13 cellular contexts compared by ENCODE assay signal in genomic region chr3:72006631-72007556, GRCh38.
DNase-seq lines count a peak whose midpoint lies in the region; ATAC-seq, FAIRE-seq and TF ChIP-seq lines count a peak whose summit lies in the region.
"Had no signal": no experiment of that assay in that cellular context is flagged by ENCODE, and none has a peak within 500 bp of the region (broad histone marks: within the 10 kb centered on the region; RNA-seq: fewer than 3 reads in every experiment).

No MANE protein-coding gene starts in this region.

- no peak overlapping the region for H3K27ac ChIP-seq in K562 (ENCODE audit: extremely low read depth, low read depth, low read length)
- no peak overlapping the region for H3K27ac ChIP-seq in mesendoderm (ENCODE audit: low read depth, low read length)
- H3K27ac ChIP-seq: BLaER1, HL-60 had no signal

- H4K20me1 ChIP-seq in K562 (replicated peaks; ENCODE audit: control insufficient read depth, insufficient read depth, low read length) = no peaks in the 10 kb centered on the region
- H4K20me1 ChIP-seq: BLaER1 had no signal

- no peak overlapping the region for H3K23ac ChIP-seq in mesendoderm (ENCODE audit: low read length)

- H3K4me3 Mint-ChIP-seq in immature natural killer cell = no peak overlapping the region
- H3K4me3 Mint-ChIP-seq: CD8-positive, alpha-beta T cell had no signal

- DNase-seq in AG20443 (ENCODE audit: low spot score) (peak; percentile 34), K562 (ENCODE audit: extremely low read depth in 1 of 4, low spot score in 3 of 4) (peak; percentile 31 to 55 (median 42)), mesendoderm (no peak), immature natural killer cell (no peak)
- DNase-seq in stimulated activated naive CD4-positive, alpha-beta T cell (lab: John Stamatoyannopoulos, UW) = no peak
- DNase-seq: Calu3; CD8-positive, alpha-beta T cell; DMS79 treated with DMSO at 0.1 percent for 48 hours; GF-D8 had no signal

- H3K36me3 ChIP-seq in K562 (ENCODE audit: control insufficient read depth, insufficient read depth, low read length) = no peaks in the 10 kb centered on the region
- no peaks in the 10 kb centered on the region for H3K36me3 ChIP-seq in mesendoderm (ENCODE audit: control insufficient read depth, insufficient read depth, low read length)
- H3K36me3 ChIP-seq: BLaER1, HAP-1 had no signal

- H2BK15ac ChIP-seq in mesendoderm (replicated peaks; ENCODE audit: low read depth) = no peak overlapping the region

- H3K4me1 ChIP-seq in K562 (replicated peaks in 1 of 2; ENCODE audit: control insufficient read depth in 2 of 2, insufficient read depth in 2 of 2, low read length in 2 of 2) (peaks cover 0 to 35% of the 10 kb centered on the region in 2 experiments; a peak in 4 of 5 replicates), mesendoderm (ENCODE audit: control insufficient read depth, low read depth, low read length) (peaks cover 10% of the 10 kb centered on the region)
- H3K4me1 ChIP-seq: BLaER1, HAP-1 had no signal

- H4K8ac ChIP-seq in mesendoderm (ENCODE audit: low read depth, low read length) = no peak overlapping the region

- intact Hi-C loops in K562 (cut with micrococcal nuclease) = loop anchor here (10.0 kb wide), 1 partner anchor 78 kb away; no protein-coding TSS in a partner anchor

- H3K9me1 ChIP-seq in K562 (ENCODE audit: control insufficient read depth, insufficient read depth, low read length) = no peaks in the 10 kb centered on the region

- H2AK5ac ChIP-seq in mesendoderm (ENCODE audit: low read length) = no peak overlapping the region

- no peak overlapping the region for H2AFZ ChIP-seq in K562 (ENCODE audit: low read depth, low read length)

- H3K4me3 ChIP-seq in K562 (no peak overlapping the region), mesendoderm (ENCODE audit: low read length) (peak overlapping the region; percentile 23)
- H3K4me3 ChIP-seq: BLaER1, HAP-1 had no signal

- H3K79me2 ChIP-seq in K562 (ENCODE audit: control insufficient read depth, insufficient read depth, low read length) = no peaks in the 10 kb centered on the region
- no peaks in the 10 kb centered on the region for H3K79me2 ChIP-seq in mesendoderm (ENCODE audit: control insufficient read depth, insufficient read depth, low read length)

- no peak overlapping the region for H3K18ac ChIP-seq in mesendoderm (ENCODE audit: low read length)

- in situ Hi-C loops in K562 (cut with MboI) = no loop called here

- H3K9me3 Mint-ChIP-seq in immature natural killer cell = peaks cover 0 to 2% (median 0%) of the 10 kb centered on the region in 6 donors
- H3K9me3 Mint-ChIP-seq: CD8-positive, alpha-beta T cell had no signal

- no peak overlapping the region for H3K56ac ChIP-seq in mesendoderm (ENCODE audit: low read length)

- H3K27ac Mint-ChIP-seq in immature natural killer cell = no peak overlapping the region
- H3K27ac Mint-ChIP-seq: CD8-positive, alpha-beta T cell had no signal

- no peak overlapping the region for H3K4ac ChIP-seq in mesendoderm (ENCODE audit: low read depth, low read length)

- no peaks in the 10 kb centered on the region for H3K36me3 Mint-ChIP-seq in immature natural killer cell
- H3K36me3 Mint-ChIP-seq: CD8-positive, alpha-beta T cell had no signal

- H3K4me2 ChIP-seq in K562 (ENCODE audit: insufficient read depth, low read length) (0 out of 2 replicates have a peak overlapping the region, but pooled peaks have one; percentile 25), mesendoderm (ENCODE audit: low read length) (no peak overlapping the region)
- H3K4me2 ChIP-seq: BLaER1 had no signal

- H2BK5ac ChIP-seq in mesendoderm (ENCODE audit: low read length) = no peak overlapping the region

- TF ChIP-seq EP300 in K562 (IDR thresholded peaks at IDR 0.05; ENCODE audit: low read length) = peak; percentile 84

- no peak overlapping the region for H3K9ac ChIP-seq in K562 (ENCODE audit: insufficient read depth in 1 of 2, low read depth in 2 of 2, low read length in 2 of 2)
- H3K9ac ChIP-seq in mesendoderm (ENCODE audit: low read length) = no peak overlapping the region
- H3K9ac ChIP-seq: BLaER1 had no signal

- ATAC-seq in K562 (peak; percentile 82), GM21526 (IDR thresholded peaks at IDR 0.05; ENCODE audit: low FRiP score, unreplicated experiment) (no peak)
- ATAC-seq: CD8-positive, alpha-beta T cell had no signal

- CTCF ChIA-PET in K562 (lab: Yijun Ruan, JAX; ENCODE audit: low intra/inter-chr PET ratio) = no interaction called here

- WGBS in K562 (ENCODE audit: insufficient coverage, low coverage, missing lambda C conversion rate) = 27% methylated on average over 12 of the region's 12 CpGs
- no CpG with 5 or more reads among the region's 12 CpGs for WGBS in mesendoderm (ENCODE audit: extremely low coverage, insufficient coverage, low lambda C conversion rate)

- H3K27me3 ChIP-seq in K562 (ENCODE audit: control insufficient read depth in 2 of 2, insufficient read depth in 2 of 2, low read length in 2 of 2) = no peaks in the 10 kb centered on the region
- no peaks in the 10 kb centered on the region for H3K27me3 ChIP-seq in mesendoderm (ENCODE audit: insufficient read depth, low read length, poor library complexity)
- H3K27me3 ChIP-seq: BLaER1 had no signal

- no peak for TF ChIP-seq CTCF in K562 (IDR thresholded peaks at IDR 0.05 in 2 of 3, conservative IDR thresholded peaks at IDR 0.05 in 1 of 3; ENCODE audit: insufficient read depth in 2 of 3, low read depth in 1 of 3, low read length in 3 of 3)

- no peaks in the 10 kb centered on the region for H3K79me1 ChIP-seq in mesendoderm (ENCODE audit: low read length)

- no peaks in the 10 kb centered on the region for H3K9me3 ChIP-seq in K562 (replicated peaks; ENCODE audit: control insufficient read depth, insufficient read depth, low read depth, low read length)
- H3K9me3 ChIP-seq: HAP-1 had no signal

- FAIRE-seq in K562 (lab: Jason Lieb, UNC) = peak; percentile 78

- no peaks in the 10 kb centered on the region for H3K4me1 Mint-ChIP-seq in immature natural killer cell

- no peak overlapping the region for H4K5ac ChIP-seq in mesendoderm (ENCODE audit: low read length)

- POLR2A ChIA-PET in K562 (lab: Yijun Ruan, JAX) = interaction anchor here (0.5 kb wide), 1 partner anchor 313 kb away, joined by 3 read pairs; no protein-coding TSS in a partner anchor

- no TSS peak for BruUV-seq in K562 (replicated peaks; lab: Mats Ljungman, UMichigan)

- no peak overlapping the region for H2BK120ac ChIP-seq in mesendoderm (ENCODE audit: low read depth, low read length)

- no peak for TF ChIP-seq POLR2A in K562 (conservative IDR thresholded peaks at IDR 0.05)

- no peak for TF ChIP-seq RAD21 in K562 (CRISPR knock-in tag; conservative IDR thresholded peaks at IDR 0.05 in 1 of 2, IDR thresholded peaks at IDR 0.05 in 1 of 2)

- H3K27me3 Mint-ChIP-seq in immature natural killer cell (ENCODE audit: low read depth in 3 of 3) = peaks cover 0 to 6% (median 0%) of the 10 kb centered on the region in 3 donors

TF ChIP-seq in K562, 482 proteins besides CTCF, POLR2A, EP300 and RAD21 (continues in another document):
- TF ChIP-seq ESRRB (CRISPR knock-in tag; IDR thresholded peaks at IDR 0.05; ENCODE audit: borderline replicate concordance) (no peak), CBFA2T3 (IDR thresholded peaks at IDR 0.05) (peak; percentile 77), ZNF551 (CRISPR knock-in tag; IDR thresholded peaks at IDR 0.05) (no peak), CREM (IDR thresholded peaks at IDR 0.05; ENCODE audit: low read depth) (peak; percentile 67), ZNF282 (CRISPR knock-in tag; IDR thresholded peaks at IDR 0.05) (no peak), SP1 (CRISPR knock-in tag; IDR thresholded peaks at IDR 0.05) (no peak), SMAD4 (CRISPR knock-in tag; conservative IDR thresholded peaks at IDR 0.05) (no peak), KLF10 (CRISPR knock-in tag; IDR thresholded peaks at IDR 0.05) (no peak), KDM1A (IDR thresholded peaks at IDR 0.05) (peak; percentile 89 to 90), YY1 (IDR thresholded peaks at IDR 0.05; ENCODE audit: borderline replicate concordance in 1 of 3, control insufficient read depth in 1 of 3, extremely low read depth in 1 of 3, insufficient read depth in 3 of 3, insufficient read length in 1 of 3, insufficient replicate concordance in 2 of 3, low read depth in 1 of 3, low read length in 2 of 3) (no peak), BRD4 (IDR thresholded peaks at IDR 0.05) (no peak), MLX (CRISPR knock-in tag; conservative IDR thresholded peaks at IDR 0.05) (no peak), TCF7 (IDR thresholded peaks at IDR 0.05; ENCODE audit: borderline replicate concordance) (no peak), IRF9 (tag; IDR thresholded peaks at IDR 0.05) (no peak), LEF1 (IDR thresholded peaks at IDR 0.05) (peak; percentile 24; the same call in 1 of the 2 replicates), NFE2 (IDR thresholded peaks at IDR 0.05; ENCODE audit: low read depth) (peak; percentile 29; the same call in 1 of the 2 replicates), SMAD3 (CRISPR knock-in tag; conservative IDR thresholded peaks at IDR 0.05) (no peak), CSDE1 (IDR thresholded peaks at IDR 0.05) (no peak), ZNF316 (IDR thresholded peaks at IDR 0.05) (no peak), MTA3 (IDR thresholded peaks at IDR 0.05; ENCODE audit: borderline replicate concordance) (no peak), KLF1 (tag; IDR thresholded peaks at IDR 0.05) (no peak), CC2D1A (IDR thresholded peaks at IDR 0.05) (no peak), ZNF175 (CRISPR knock-in tag; IDR thresholded peaks at IDR 0.05; ENCODE audit: low read depth) (no peak), HDAC2 (IDR thresholded peaks at IDR 0.05) (peak; percentile 48; the same call in 1 of the 2 replicates), PML (IDR thresholded peaks at IDR 0.05; ENCODE audit: low read length) (0 out of 2 replicates have a peak, but pooled peaks have one; percentile 36), HCFC1 (IDR thresholded peaks at IDR 0.05; ENCODE audit: low read depth, low read length) (no peak)

Comparison
In these comparisons a context has a peak if more than half of its experiments do, and no peak if none do; other contexts are left out.
1. DNase-seq: peak in AG20443 (single experiment) and K562 (4 of 4); none in mesendoderm (single experiment), stimulated activated naive CD4-positive, alpha-beta T cell (0 of 6) and immature natural killer cell (0 of 3).